1 cellular context compared by ENCODE assay signal in genomic region chr2:19818543-19818942, GRCh38.
TF ChIP-seq lines count a peak whose summit lies in the region.

No MANE protein-coding gene starts in this region.

TF ChIP-seq in IMR-90, 13 proteins besides CTCF, POLR2A, EP300 and RAD21 (continued from another document):
- TF ChIP-seq MAFK (IDR thresholded peaks at IDR 0.05; ENCODE audit: low read depth, low read length) = no peak
- no peak for TF ChIP-seq USF2 (IDR thresholded peaks at IDR 0.05; ENCODE audit: low read depth, low read length)
- TF ChIP-seq, protein P1, sequence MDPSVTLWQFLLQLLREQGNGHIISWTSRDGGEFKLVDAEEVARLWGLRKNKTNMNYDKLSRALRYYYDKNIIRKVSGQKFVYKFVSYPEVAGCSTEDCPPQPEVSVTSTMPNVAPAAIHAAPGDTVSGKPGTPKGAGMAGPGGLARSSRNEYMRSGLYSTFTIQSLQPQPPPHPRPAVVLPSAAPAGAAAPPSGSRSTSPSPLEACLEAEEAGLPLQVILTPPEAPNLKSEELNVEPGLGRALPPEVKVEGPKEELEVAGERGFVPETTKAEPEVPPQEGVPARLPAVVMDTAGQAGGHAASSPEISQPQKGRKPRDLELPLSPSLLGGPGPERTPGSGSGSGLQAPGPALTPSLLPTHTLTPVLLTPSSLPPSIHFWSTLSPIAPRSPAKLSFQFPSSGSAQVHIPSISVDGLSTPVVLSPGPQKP (IDR thresholded peaks at IDR 0.05; ENCODE audit: borderline replicate concordance, low read depth, low read length) = no peak
- TF ChIP-seq SMC3 (IDR thresholded peaks at IDR 0.05; ENCODE audit: low read depth, low read length) = no peak
- no peak for TF ChIP-seq CEBPB (IDR thresholded peaks at IDR 0.05; ENCODE audit: low read depth, low read length)
- no peak for TF ChIP-seq NFE2L2 (IDR thresholded peaks at IDR 0.05; ENCODE audit: low read depth, low read length)
- no peak for TF ChIP-seq RFX5 (IDR thresholded peaks at IDR 0.05; ENCODE audit: low read depth, low read length)
- TF ChIP-seq BHLHE40 (IDR thresholded peaks at IDR 0.05; ENCODE audit: low read depth, low read length) = no peak
